22 cellular contexts compared by ENCODE assay signal in the genomic region with DNA sequence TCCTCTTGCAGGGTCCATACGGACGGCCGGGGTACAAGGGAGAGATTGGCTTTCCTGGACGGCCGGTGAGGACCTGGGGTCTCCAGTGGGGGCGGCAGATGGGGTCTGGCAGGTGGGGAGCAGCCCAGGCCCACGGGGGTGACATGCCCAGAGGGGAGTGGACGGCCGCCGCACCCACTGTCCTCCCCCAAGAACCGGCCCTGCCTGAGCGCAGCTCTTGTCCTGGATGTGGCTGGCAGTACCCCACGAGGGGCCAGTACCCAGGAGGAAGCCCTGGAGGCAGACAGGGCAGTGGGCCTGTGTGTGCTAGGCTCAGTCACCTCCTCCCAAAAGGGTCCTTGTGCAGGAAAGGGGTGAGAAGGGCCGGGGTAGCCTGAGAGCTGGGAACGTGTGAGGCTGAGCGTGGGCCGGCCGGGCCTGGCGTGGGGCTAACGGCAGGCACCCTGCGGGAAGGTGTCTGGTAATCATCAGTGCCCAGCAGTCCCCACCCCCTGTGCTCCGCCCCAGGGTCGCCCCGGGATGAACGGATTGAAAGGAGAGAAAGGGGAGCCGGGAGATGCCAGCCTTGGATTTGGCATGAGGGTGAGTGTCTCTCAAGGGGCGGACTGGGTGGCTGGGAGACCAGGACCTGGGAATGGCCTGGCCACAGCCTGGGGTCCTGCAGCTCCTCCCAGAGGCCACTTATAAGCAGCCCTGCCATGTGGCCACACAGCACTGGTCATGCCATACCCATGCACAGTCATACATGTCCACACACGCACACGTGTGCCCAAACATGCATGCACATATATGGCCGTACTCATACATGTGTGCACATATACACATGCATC. TPM values are rescaled to one million over a fixed set of nuclear protein-coding genes. Genes with fewer than 3 reads are reported as not detected.
A peak's percentile ranks its signal among the peaks of the same experiment; 100 is the strongest.
DNase-seq lines count a peak whose midpoint lies in the region; ATAC-seq and TF ChIP-seq lines count a peak whose summit lies in the region.
"Had no signal": no experiment of that assay in that cellular context is flagged by ENCODE, and none has a peak within 500 bp of the region (broad histone marks: within the 10 kb centered on the region; RNA-seq: fewer than 3 reads in every experiment).

No MANE protein-coding gene starts in this region.

- CTCF ChIA-PET in CD4-positive, alpha-beta memory T cell (lab: Charles Lee; ENCODE audit: partially characterized antibody), result no interaction called here

- no peak overlapping the region for H3K18ac ChIP-seq in neuronal stem cell (ENCODE audit: low read length)

- H3K4ac ChIP-seq in neuronal stem cell (ENCODE audit: low read length), result no peak overlapping the region

- H3K4me1 ChIP-seq in neuronal stem cell (ENCODE audit: control insufficient read depth in 2 of 2, insufficient read depth in 1 of 2, low read depth in 1 of 2, low read length in 2 of 2), result no peaks in the 10 kb centered on the region
- H3K4me1 ChIP-seq in spleen, result peaks cover 0 to 22% (median 8%) of the 10 kb centered on the region in 6 donors
- H3K4me1 ChIP-seq in BE2C, result no peaks in the 10 kb centered on the region
- no peaks in the 10 kb centered on the region for H3K4me1 ChIP-seq in CD4-positive, alpha-beta memory T cell (ENCODE audit: insufficient read depth, low read length)
- H3K4me1 ChIP-seq: SJCRH30 had no signal

- no peaks in the 10 kb centered on the region for H3K9me3 ChIP-seq in WERI-Rb-1 (ENCODE audit: severe bottlenecking)
- peaks cover 0 to 1% of the 10 kb centered on the region in 2 donors for H3K9me3 ChIP-seq in neuronal stem cell (replicated peaks in 1 of 2; ENCODE audit: control insufficient read depth in 2 of 2, insufficient read depth in 1 of 2, low read depth in 1 of 2, low read length in 2 of 2)
- H3K9me3 ChIP-seq in spleen, result no peaks in the 10 kb centered on the region
- H3K9me3 ChIP-seq in BE2C, result no peaks in the 10 kb centered on the region
- H3K9me3 ChIP-seq in CD4-positive, alpha-beta memory T cell (ENCODE audit: control insufficient read depth in 1 of 2, low read length in 2 of 2), result no peaks in the 10 kb centered on the region
- H3K9me3 ChIP-seq: SJCRH30 had no signal

- no peak overlapping the region for H2AFZ ChIP-seq in neuronal stem cell (ENCODE audit: low read length)

- no peak for DNase-seq in WERI-Rb-1
- DNase-seq in left ventricle myocardium superior, result peak; percentile 19
- no peak for DNase-seq in neuronal stem cell (ENCODE audit: low spot score)
- DNase-seq in spleen, result peak; percentile 68
- DNase-seq in BE2C, result no peak
- no peak for DNase-seq in OCI-M2 (lab: John Stamatoyannopoulos, UW; ENCODE audit: unreplicated experiment)
- no peak for DNase-seq in CD4-positive, alpha-beta memory T cell
- DNase-seq: DND-41; H9; HFFc6; KG1; NCI-H1092 treated with DMSO at 0.1 percent for 48 hours; NCI-H1436 treated with DMSO at 0.1 percent for 48 hours; NCI-H1930; NCI-H2227 treated with DMSO at 0.1 percent for 48 hours; NCI-H510A; NCI-H774; NK-92 treated with Interleukin-12 subunit alpha and Interleukin-12 subunit beta, amount 100 ng/mL, for 24 hours; SJCRH30 had no signal

- no peak overlapping the region for H2BK15ac ChIP-seq in neuronal stem cell (ENCODE audit: low read length)

- no peak overlapping the region for H3K4me2 ChIP-seq in neuronal stem cell (ENCODE audit: insufficient read depth, low read length, poor library complexity, severe bottlenecking)

- H3K27me3 ChIP-seq in WERI-Rb-1 (ENCODE audit: insufficient read depth, low read depth, severe bottlenecking) (no peaks in the 10 kb centered on the region), neuronal stem cell (ENCODE audit: control insufficient read depth in 3 of 3, insufficient read depth in 3 of 3, low read depth in 1 of 3, low read length in 3 of 3) (peaks cover 0 to 6% (median 0%) of the 10 kb centered on the region in 3 experiments), spleen (replicated peaks in 1 of 7) (no peaks in the 10 kb centered on the region), BE2C (no peaks in the 10 kb centered on the region)
- no peaks in the 10 kb centered on the region for H3K27me3 ChIP-seq in CD4-positive, alpha-beta memory T cell (ENCODE audit: insufficient read depth, low read length)
- H3K27me3 ChIP-seq: BLaER1, SJCRH30 had no signal

- TF ChIP-seq CTCF in WERI-Rb-1 (IDR thresholded peaks at IDR 0.05; ENCODE audit: low read depth, low read length) (0 out of 2 replicates have a peak, but pooled peaks have one; percentile 25), spleen (IDR thresholded peaks at IDR 0.05 in 8 of 11, conservative IDR thresholded peaks at IDR 0.05 in 3 of 11) (no peak), BE2C (IDR thresholded peaks at IDR 0.05; ENCODE audit: low read depth, low read length) (no peak)

- H2AK5ac ChIP-seq in neuronal stem cell (ENCODE audit: low read depth, low read length), result peak overlapping the region; percentile 37

- H3K36me3 Mint-ChIP-seq in CD4-positive, alpha-beta memory T cell, result no peaks in the 10 kb centered on the region

- H3K4me3 Mint-ChIP-seq in CD4-positive, alpha-beta memory T cell, result no peak overlapping the region
- H3K4me3 Mint-ChIP-seq: CD8-positive, alpha-beta T cell; H9; HFFc6 had no signal

- no peak for TF ChIP-seq POLR2A in spleen (IDR thresholded peaks at IDR 0.05)

- H3K9ac ChIP-seq in neuronal stem cell (ENCODE audit: low read depth, low read length, poor library complexity), result peak overlapping the region; percentile 50
- H3K9ac ChIP-seq: BLaER1 had no signal

- H4K91ac ChIP-seq in neuronal stem cell (ENCODE audit: low read depth, low read length, poor library complexity), result no peak overlapping the region

- peak overlapping the region; percentile 91 for H2BK120ac ChIP-seq in neuronal stem cell (ENCODE audit: low read depth, low read length)

- WGBS in neuronal stem cell (ENCODE audit: extremely low coverage in 2 of 2, insufficient read length in 2 of 2, insufficient replicate concordance in 1 of 2), 2 donors, result no CpG with 5 or more reads among the region's 30 CpGs
- WGBS in spleen, 5 donors, result 88 to 94% (median 91%) methylated on average over 25 to 30 of the region's 30 CpGs

- no peak overlapping the region for H2BK5ac ChIP-seq in neuronal stem cell (ENCODE audit: low read length)

- peak overlapping the region; percentile 17 for H4K8ac ChIP-seq in neuronal stem cell (ENCODE audit: low read depth, low read length)

- H3K79me1 ChIP-seq in neuronal stem cell (ENCODE audit: low read depth, low read length), result no peaks in the 10 kb centered on the region

- H3K36me3 ChIP-seq in WERI-Rb-1 (no peaks in the 10 kb centered on the region; the same call in 1 of the 2 replicates), neuronal stem cell (replicated peaks in 1 of 2; ENCODE audit: control insufficient read depth in 2 of 2, insufficient read depth in 2 of 2, low read length in 2 of 2) (peaks cover 0 to 20% of the 10 kb centered on the region in 2 donors), spleen (peaks cover 0 to 90% (median 10%) of the 10 kb centered on the region in 6 donors), BE2C (no peaks in the 10 kb centered on the region)
- H3K36me3 ChIP-seq in CD4-positive, alpha-beta memory T cell (ENCODE audit: insufficient read depth, low read length), result no peaks in the 10 kb centered on the region
- H3K36me3 ChIP-seq: SJCRH30 had no signal

- ATAC-seq in left ventricle myocardium superior, result no peak
- ATAC-seq: CD8-positive, alpha-beta T cell; Panc1 had no signal

- no peak overlapping the region for H3K27ac Mint-ChIP-seq in CD4-positive, alpha-beta memory T cell
- H3K27ac Mint-ChIP-seq: CD8-positive, alpha-beta T cell; H9; HFFc6 had no signal

- H3K27ac ChIP-seq in WERI-Rb-1 (no peak overlapping the region), neuronal stem cell (replicated peaks; ENCODE audit: low read length) (no peak overlapping the region), spleen (no peak overlapping the region)
- H3K27ac ChIP-seq in CD4-positive, alpha-beta memory T cell (ENCODE audit: low read depth, low read length), result no peak overlapping the region
- H3K27ac ChIP-seq: BLaER1, SJCRH30 had no signal

- H3K23ac ChIP-seq in neuronal stem cell (ENCODE audit: low read depth, low read length, poor library complexity), result peak overlapping the region; percentile 58

- H3K27me3 Mint-ChIP-seq in CD4-positive, alpha-beta memory T cell, result no peaks in the 10 kb centered on the region

- H2BK12ac ChIP-seq in neuronal stem cell (ENCODE audit: low read length), result no peak overlapping the region

- no peak overlapping the region for H3K14ac ChIP-seq in neuronal stem cell (ENCODE audit: low read length)

- no peaks in the 10 kb centered on the region for H3K9me3 Mint-ChIP-seq in CD4-positive, alpha-beta memory T cell
- H3K9me3 Mint-ChIP-seq: CD8-positive, alpha-beta T cell; H9 had no signal

- POLR2A ChIA-PET in CD4-positive, alpha-beta memory T cell (lab: Charles Lee; ENCODE audit: partially characterized antibody), result no interaction called here

- peaks cover 0 to 4% (median 3%) of the 10 kb centered on the region in 4 donors for H3K4me1 Mint-ChIP-seq in CD4-positive, alpha-beta memory T cell
- H3K4me1 Mint-ChIP-seq: H9 had no signal

- intact Hi-C loops in left ventricle myocardium superior (cut with micrococcal nuclease), result no loop called here
- intact Hi-C loops in spleen (cut with DNase I; ENCODE audit: low total_unique reads), result no loop called here
- intact Hi-C loops in CD4-positive, alpha-beta memory T cell (cut with micrococcal nuclease), result no loop called here

- no peak overlapping the region for H3K4me3 ChIP-seq in WERI-Rb-1 (ENCODE audit: low read depth, low read length)
- peak overlapping the region in 1 of 2 donors; percentile 12 for H3K4me3 ChIP-seq in neuronal stem cell (ENCODE audit: low read length in 2 of 2)
- no peak overlapping the region for H3K4me3 ChIP-seq in spleen
- H3K4me3 ChIP-seq in BE2C (ENCODE audit: low read depth, low read length), result no peak overlapping the region
- H3K4me3 ChIP-seq in CD4-positive, alpha-beta memory T cell (ENCODE audit: low read length in 2 of 2), result no peak overlapping the region
- H3K4me3 ChIP-seq: BLaER1, SJCRH30 had no signal

RNA-seq across cellular contexts. Expression of a gene that starts 47.2 kb away (rescaled TPM):
- total RNA-seq in left ventricle myocardium superior, result 7.6 TPM
- 16.6 TPM for polyA plus RNA-seq in neuronal stem cell (2013, experiment 1 of 2)
- 16.2 TPM for polyA plus RNA-seq in neuronal stem cell (2013, experiment 2 of 2)
- 10 to 100 TPM; 21.6 to 52.8 (median 35.0) TPM for total RNA-seq in spleen
- 10 to 100 TPM in 2 of 3 donors, 1 to 10 TPM in 1; 7.5 to 17.6 (median 13.3) TPM for polyA plus RNA-seq in spleen
- polyA plus RNA-seq in BE2C (2012; ENCODE audit: insufficient read depth, insufficient read length, low read depth), result 63.1 TPM
- total RNA-seq in CD4-positive, alpha-beta memory T cell, result 1 to 10 TPM; 8.0 to 9.8 TPM
- 1 to 10 TPM; 7.4 to 8.5 TPM for polyA plus RNA-seq in CD4-positive, alpha-beta memory T cell

Comparison
In these comparisons a context has a peak if more than half of its experiments do, and no peak if none do; other contexts are left out.
1. DNase-seq: peak in left ventricle myocardium superior (single experiment) and spleen (single experiment); none in WERI-Rb-1 (single experiment), neuronal stem cell (single experiment), BE2C (single experiment), OCI-M2 (single experiment) and CD4-positive, alpha-beta memory T cell (0 of 5).